Comparison of ENCODE assay signal across 18 cellular contexts in genomic region chr14:36751920-36752319, GRCh38.
DNase-seq lines count a peak whose midpoint lies in the region; ATAC-seq and TF ChIP-seq lines count a peak whose summit lies in the region.
"Had no signal": no experiment of that assay in that cellular context is flagged by ENCODE, and none has a peak within 500 bp of the region (broad histone marks: within the 10 kb centered on the region; RNA-seq: fewer than 3 reads in every experiment).

No MANE protein-coding gene starts in this region.

- TF ChIP-seq POLR2A in breast epithelium (IDR thresholded peaks at IDR 0.05) (no peak), esophagus squamous epithelium (IDR thresholded peaks at IDR 0.05) (no peak)

- H3K4me1 Mint-ChIP-seq in MCF 10A (ENCODE audit: insufficient read depth, unreplicated experiment) (no peaks in the 10 kb centered on the region), type B pancreatic cell (ENCODE audit: unreplicated experiment) (peaks cover 10% of the 10 kb centered on the region)
- H3K4me1 Mint-ChIP-seq in activated T-helper 17 cell treated with anti-CD3 and anti-CD28 coated beads, Interleukin-2, amount 50 U/mL, for 72 hours, result no peaks in the 10 kb centered on the region
- H3K4me1 Mint-ChIP-seq: CD14-positive monocyte; CD4-positive, alpha-beta memory T cell; H9 had no signal

- H3K4me3 Mint-ChIP-seq in MCF 10A (ENCODE audit: unreplicated experiment) (no peak overlapping the region), type B pancreatic cell (no peak overlapping the region)
- H3K4me3 Mint-ChIP-seq in activated T-helper 17 cell treated with anti-CD3 and anti-CD28 coated beads, Interleukin-2, amount 50 U/mL, for 72 hours, result no peak overlapping the region
- H3K4me3 Mint-ChIP-seq: CD14-positive monocyte; CD4-positive, alpha-beta memory T cell; H9 had no signal

- H3K27me3 Mint-ChIP-seq in MCF 10A (ENCODE audit: insufficient read depth, unreplicated experiment) (no peaks in the 10 kb centered on the region), type B pancreatic cell (no peaks in the 10 kb centered on the region)
- peaks cover 3% of the 10 kb centered on the region for H3K27me3 Mint-ChIP-seq in activated T-helper 17 cell treated with anti-CD3 and anti-CD28 coated beads, Interleukin-2, amount 50 U/mL, for 72 hours
- H3K27me3 Mint-ChIP-seq: CD4-positive, alpha-beta memory T cell had no signal

- H3K27ac Mint-ChIP-seq in MCF 10A (ENCODE audit: low read depth, unreplicated experiment), result no peak overlapping the region
- H3K27ac Mint-ChIP-seq in type B pancreatic cell, result peak overlapping the region; percentile 77
- no peak overlapping the region for H3K27ac Mint-ChIP-seq in activated T-helper 17 cell treated with anti-CD3 and anti-CD28 coated beads, Interleukin-2, amount 50 U/mL, for 72 hours
- H3K27ac Mint-ChIP-seq: CD14-positive monocyte; CD4-positive, alpha-beta memory T cell; H9 had no signal

- H3K27me3 ChIP-seq in breast epithelium (no peaks in the 10 kb centered on the region), esophagus squamous epithelium (no peaks in the 10 kb centered on the region)
- H3K27me3 ChIP-seq: BLaER1 had no signal

- intact Hi-C loops in MCF 10A (cut with micrococcal nuclease), result no loop called here
- intact Hi-C loops in breast epithelium (cut with DNase I; ENCODE audit: low total_unique reads), result no loop called here
- intact Hi-C loops in esophagus squamous epithelium (cut with DNase I), result no loop called here

- WGBS in esophagus squamous epithelium, 2 donors, result 52 to 73% methylated on average over 3 of the region's 3 CpGs

- no TSS peak for BruUV-seq in MCF 10A (replicated peaks; lab: Mats Ljungman, UMichigan)

- H3K9me3 ChIP-seq in breast epithelium (no peaks in the 10 kb centered on the region), esophagus squamous epithelium (no peaks in the 10 kb centered on the region)

- H3K4me1 ChIP-seq in breast epithelium, result no peaks in the 10 kb centered on the region
- peaks cover 5 to 78% (median 8%) of the 10 kb centered on the region in 3 donors for H3K4me1 ChIP-seq in esophagus squamous epithelium
- H3K4me1 ChIP-seq: A549, BLaER1 had no signal

- H3K9me3 Mint-ChIP-seq in MCF 10A (ENCODE audit: unreplicated experiment) (peaks cover 16% of the 10 kb centered on the region), type B pancreatic cell (peaks cover 7% of the 10 kb centered on the region)
- peaks cover 11% of the 10 kb centered on the region for H3K9me3 Mint-ChIP-seq in activated T-helper 17 cell treated with anti-CD3 and anti-CD28 coated beads, Interleukin-2, amount 50 U/mL, for 72 hours

- H3K36me3 ChIP-seq in breast epithelium (no peaks in the 10 kb centered on the region), esophagus squamous epithelium (no peaks in the 10 kb centered on the region)
- H3K36me3 ChIP-seq: BLaER1 had no signal

- CTCF ChIA-PET in MCF 10A (lab: Yijun Ruan, JAX), result interaction anchor here (0.7 kb wide), 1 partner anchor 190 kb away, joined by 3 read pairs; no protein-coding TSS in a partner anchor

- DNase-seq in MCF 10A (ENCODE audit: unreplicated experiment) (peak; percentile 39), breast epithelium (ENCODE audit: low spot score in 2 of 2) (no peak), epithelial cell of esophagus (ENCODE audit: low read depth) (peak; percentile 77), esophagus squamous epithelium (lab: John Stamatoyannopoulos, UW) (no peak), type B pancreatic cell (ENCODE audit: extremely low spot score, unreplicated experiment) (no peak), epidermal melanocyte (ENCODE audit: insufficient read length, low spot score) (no peak)
- DNase-seq: AML-193; CD4-positive, alpha-beta memory T cell; DMS79 treated with DMSO at 0.1 percent for 48 hours; GF-D8; H9 had no signal

- POLR2A ChIA-PET in MCF 10A (lab: Yijun Ruan, JAX), result no interaction called here

- no peak overlapping the region for H3K4me3 ChIP-seq in breast epithelium
- no peak overlapping the region for H3K4me3 ChIP-seq in epithelial cell of esophagus (ENCODE audit: low read length)
- no peak overlapping the region for H3K4me3 ChIP-seq in esophagus squamous epithelium
- H3K4me3 ChIP-seq: A549, BLaER1 had no signal

- H3K27ac ChIP-seq in breast epithelium (no peak overlapping the region), esophagus squamous epithelium (peak overlapping the region; percentile 64 to 89 (median 82))
- H3K27ac ChIP-seq: 22Rv1, A549, BLaER1 had no signal

- no peak for ATAC-seq in GM18517 (IDR thresholded peaks at IDR 0.05; ENCODE audit: unreplicated experiment)
- no peak for ATAC-seq in activated T-helper 17 cell treated with anti-CD3 and anti-CD28 coated beads, Interleukin-2, amount 50 U/mL, for 72 hours (replicated peaks)
- ATAC-seq: A549, HepG2 had no signal

- TF ChIP-seq CTCF in MCF 10A (IDR thresholded peaks at IDR 0.05; ENCODE audit: unreplicated experiment) (no peak), breast epithelium (IDR thresholded peaks at IDR 0.05) (no peak), epithelial cell of esophagus (IDR thresholded peaks at IDR 0.05; ENCODE audit: insufficient read depth, low read depth, low read length, missing control alignments) (peak; percentile 9), esophagus squamous epithelium (IDR thresholded peaks at IDR 0.05) (peak in 1 of 6 experiments; percentile 28), type B pancreatic cell (conservative IDR thresholded peaks at IDR 0.05) (no peak)

- H3K36me3 Mint-ChIP-seq in MCF 10A (ENCODE audit: insufficient read depth, unreplicated experiment) (peaks cover 6% of the 10 kb centered on the region), type B pancreatic cell (peaks cover 3% of the 10 kb centered on the region)
- H3K36me3 Mint-ChIP-seq in activated T-helper 17 cell treated with anti-CD3 and anti-CD28 coated beads, Interleukin-2, amount 50 U/mL, for 72 hours (ENCODE audit: low read depth), result no peaks in the 10 kb centered on the region
- H3K36me3 Mint-ChIP-seq: CD14-positive monocyte; CD4-positive, alpha-beta memory T cell had no signal

Comparison
In these comparisons a context has a peak if more than half of its experiments do, and no peak if none do; other contexts are left out.
1. DNase-seq: peak in MCF 10A (single experiment) and epithelial cell of esophagus (single experiment); none in breast epithelium (0 of 2), esophagus squamous epithelium (single experiment), type B pancreatic cell (single experiment) and epidermal melanocyte (single experiment).
2. H3K27ac ChIP-seq: peak in esophagus squamous epithelium (4 of 4); none in breast epithelium (0 of 2).